Comparison of ENCODE assay signal across 1 cellular context in the genomic region with DNA sequence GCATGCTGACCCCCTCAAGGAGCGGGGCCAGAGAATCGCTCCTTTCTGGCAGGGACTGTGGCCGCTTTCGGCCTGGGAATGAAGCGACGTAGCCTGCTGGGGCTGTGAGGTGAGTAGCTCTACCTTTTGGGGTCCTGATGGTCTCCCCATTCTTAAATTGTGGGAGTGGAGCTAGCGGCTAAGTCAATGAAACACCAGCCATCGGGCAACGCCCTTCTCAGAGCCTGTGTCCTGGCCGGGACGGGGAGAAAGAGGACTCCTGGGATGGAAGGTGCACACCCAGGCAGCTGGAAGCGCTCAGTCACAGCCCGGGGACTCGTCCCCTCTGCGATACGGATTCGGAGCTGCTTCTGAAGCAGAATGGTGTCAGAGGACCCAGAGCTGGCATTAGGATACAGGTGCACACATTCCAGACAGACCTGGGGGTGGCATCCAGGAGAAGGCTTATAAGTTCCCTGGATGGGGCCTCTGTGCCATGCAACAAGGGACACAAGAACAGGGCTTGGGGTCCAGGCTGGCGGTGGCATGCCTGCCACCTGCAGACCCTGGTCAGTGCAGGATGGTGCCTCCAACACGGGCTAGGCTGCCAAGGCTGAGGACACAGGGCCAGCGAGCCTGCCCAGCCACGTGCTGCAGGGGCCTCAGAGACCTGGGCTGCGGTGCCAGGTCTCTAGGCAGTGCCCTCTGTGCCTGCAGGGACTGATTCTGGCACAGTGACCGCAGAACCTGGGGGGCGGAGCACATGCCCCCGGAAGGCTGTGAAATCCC.
TF ChIP-seq lines count a peak whose summit lies in the region.

No MANE protein-coding gene starts in this region.

TF ChIP-seq in endothelial cell of umbilical vein, 7 proteins besides CTCF, POLR2A, EP300 and RAD21 (continued from another document):
- TF ChIP-seq POLR2AphosphoS5 (IDR thresholded peaks at IDR 0.05; ENCODE audit: insufficient read depth, low read depth, low read length) = no peak
- no peak for TF ChIP-seq EZH2 (IDR thresholded peaks at IDR 0.05; ENCODE audit: borderline replicate concordance, low read depth, low read length, severe bottlenecking)
